In genomic region chr1:39332291-39332690, GRCh38 we compare ENCODE assay signal across 16 cellular contexts.
A peak's percentile ranks its signal among the peaks of the same experiment; 100 is the strongest.
DNase-seq lines count a peak whose midpoint lies in the region; ATAC-seq and TF ChIP-seq lines count a peak whose summit lies in the region.
"Had no signal": no experiment of that assay in that cellular context is flagged by ENCODE, and none has a peak within 500 bp of the region (broad histone marks: within the 10 kb centered on the region; RNA-seq: fewer than 3 reads in every experiment).

No MANE protein-coding gene starts in this region.

- no peaks in the 10 kb centered on the region for H3K9me2 ChIP-seq in PC-3 (replicated peaks; ENCODE audit: low read length)

- H3K4me3 ChIP-seq in CD4-positive, alpha-beta memory T cell (ENCODE audit: low read length in 2 of 2): no peak overlapping the region
- H3K4me3 ChIP-seq in PC-3 (ENCODE audit: low read length): no peak overlapping the region
- H3K4me3 ChIP-seq in gastrocnemius medialis: no peak overlapping the region
- H3K4me3 ChIP-seq: BLaER1, right lobe of liver had no signal

- no peak overlapping the region for H3K9ac ChIP-seq in PC-3 (ENCODE audit: low read length)
- H3K9ac ChIP-seq: BLaER1 had no signal

- CTCF ChIA-PET in CD4-positive, alpha-beta memory T cell (lab: Charles Lee; ENCODE audit: partially characterized antibody): no interaction called here
- CTCF ChIA-PET in PC-3 (lab: Charles Lee): no interaction called here
- CTCF ChIA-PET in MCF 10A (lab: Yijun Ruan, JAX): interaction anchor here (0.5 to 1.6 kb wide), 3 partner anchors 14 to 234 kb away, joined by 4 to 7 read pairs (median 7); no protein-coding TSS in a partner anchor

- intact Hi-C loops in CD4-positive, alpha-beta memory T cell (cut with micrococcal nuclease): no loop called here
- intact Hi-C loops in PC-3 (cut with micrococcal nuclease): no loop called here
- intact Hi-C loops in MCF 10A (cut with micrococcal nuclease): no loop called here
- intact Hi-C loops in gastrocnemius medialis (cut with DNase I; ENCODE audit: low total_unique reads): no loop called here

- no peak for TF ChIP-seq POLR2A in gastrocnemius medialis (IDR thresholded peaks at IDR 0.05)

- H3K36me3 ChIP-seq in CD4-positive, alpha-beta memory T cell (ENCODE audit: insufficient read depth, low read length): peaks cover 63% of the 10 kb centered on the region
- H3K36me3 ChIP-seq in PC-3 (ENCODE audit: low read depth, low read length) (peaks cover 17% of the 10 kb centered on the region; the same call in 1 of the 2 replicates), gastrocnemius medialis (peaks cover 0 to 66% of the 10 kb centered on the region in 2 donors)

- no peaks in the 10 kb centered on the region for H3F3A ChIP-seq in PC-3 (ENCODE audit: low read length, unreplicated experiment)

- TF ChIP-seq CTCF in PC-3 (conservative IDR thresholded peaks at IDR 0.05; ENCODE audit: low read depth, low read length) (no peak), MCF 10A (IDR thresholded peaks at IDR 0.05; ENCODE audit: unreplicated experiment) (no peak), gastrocnemius medialis (IDR thresholded peaks at IDR 0.05 in 4 of 5, conservative IDR thresholded peaks at IDR 0.05 in 1 of 5) (no peak)

- BruUV-seq in PC-3 (replicated peaks; lab: Mats Ljungman, UMichigan) (no TSS peak), MCF 10A (replicated peaks; lab: Mats Ljungman, UMichigan) (no TSS peak)

- no peak for DNase-seq in CD4-positive, alpha-beta memory T cell
- no peak for DNase-seq in PC-3
- DNase-seq in central memory CD8-positive, alpha-beta T cell (ENCODE audit: low spot score in 2 of 2): no peak
- peak; percentile 44 for DNase-seq in medulla oblongata (ENCODE audit: extremely low spot score)
- DNase-seq in central memory CD4-positive, alpha-beta T cell: no peak
- DNase-seq in MCF 10A (ENCODE audit: unreplicated experiment): no peak
- no peak for DNase-seq in gastrocnemius medialis
- no peak for DNase-seq in NCI-H82 treated with DMSO at 0.1 percent for 48 hours (lab: John Stamatoyannopoulos, UW; ENCODE audit: unreplicated experiment)
- DNase-seq: activated naive CD8-positive, alpha-beta T cell treated with anti-CD3 and anti-CD28 coated beads, Interleukin-2, amount 50 U/mL, for 24 hours; left colon; naive B cell; NCI-H2029; right lobe of liver; stimulated activated CD4-positive, alpha-beta T cell treated with anti-CD3 and anti-CD28 coated beads, Interleukin-4, amount 100 ng/mL, for 4 hours; stimulated activated naive B cell treated with anti-CD40 and anti-IgM and Interleukin-4, amounts not matched to agents 10 μg/mL and 1 μg/mL and 100 μg/mL, for 72 hours had no signal

- H3K9me3 Mint-ChIP-seq in CD4-positive, alpha-beta memory T cell: no peaks in the 10 kb centered on the region
- H3K9me3 Mint-ChIP-seq in central memory CD8-positive, alpha-beta T cell: no peaks in the 10 kb centered on the region
- H3K9me3 Mint-ChIP-seq in MCF 10A (ENCODE audit: unreplicated experiment): no peaks in the 10 kb centered on the region
- H3K9me3 Mint-ChIP-seq: activated naive CD8-positive, alpha-beta T cell treated with anti-CD3 and anti-CD28 coated beads, Interleukin-2, amount 50 U/mL, for 24 hours; naive B cell; stimulated activated naive B cell treated with anti-CD40 and anti-IgM and Interleukin-4, amounts not matched to agents 10 μg/mL and 1 μg/mL and 100 μg/mL, for 72 hours had no signal

- H3K27ac Mint-ChIP-seq in CD4-positive, alpha-beta memory T cell: peak overlapping the region in 4 of 7 donors; percentile 36 to 57 (median 46)
- peak overlapping the region; percentile 77 for H3K27ac Mint-ChIP-seq in central memory CD8-positive, alpha-beta T cell (ENCODE audit: low read depth)
- H3K27ac Mint-ChIP-seq in MCF 10A (ENCODE audit: low read depth, unreplicated experiment): no peak overlapping the region
- H3K27ac Mint-ChIP-seq: activated naive CD8-positive, alpha-beta T cell treated with anti-CD3 and anti-CD28 coated beads, Interleukin-2, amount 50 U/mL, for 24 hours had no signal

- no peaks in the 10 kb centered on the region for H3K27me3 ChIP-seq in CD4-positive, alpha-beta memory T cell (ENCODE audit: insufficient read depth, low read length)
- no peaks in the 10 kb centered on the region for H3K27me3 ChIP-seq in PC-3 (ENCODE audit: low read length)
- H3K27me3 ChIP-seq in gastrocnemius medialis: no peaks in the 10 kb centered on the region
- H3K27me3 ChIP-seq: BLaER1, right lobe of liver had no signal

- peaks cover 60 to 97% of the 10 kb centered on the region in 2 donors for H3K36me3 Mint-ChIP-seq in CD4-positive, alpha-beta memory T cell
- peaks cover 57% of the 10 kb centered on the region for H3K36me3 Mint-ChIP-seq in central memory CD8-positive, alpha-beta T cell (ENCODE audit: insufficient read depth)
- peaks cover 66% of the 10 kb centered on the region for H3K36me3 Mint-ChIP-seq in MCF 10A (ENCODE audit: insufficient read depth, unreplicated experiment)

- H4K20me1 ChIP-seq in PC-3 (ENCODE audit: low read length): no peaks in the 10 kb centered on the region

- ATAC-seq in PC-3 (peak; percentile 60), gastrocnemius medialis (no peak)
- no peak for ATAC-seq in central memory CD8-positive, alpha-beta T cell (replicated peaks; ENCODE audit: extremely low read depth, poor library complexity, severe bottlenecking)
- ATAC-seq: activated naive CD8-positive, alpha-beta T cell treated with anti-CD3 and anti-CD28 coated beads, Interleukin-2, amount 50 U/mL, for 24 hours; left colon; stimulated activated naive B cell treated with anti-CD40 and anti-IgM and Interleukin-4, amounts not matched to agents 10 μg/mL and 1 μg/mL and 100 μg/mL, for 72 hours had no signal

- H3K4me1 ChIP-seq in CD4-positive, alpha-beta memory T cell (ENCODE audit: insufficient read depth, low read length): peaks cover 16% of the 10 kb centered on the region
- H3K4me1 ChIP-seq in PC-3 (ENCODE audit: insufficient read depth, low read length) (no peaks in the 10 kb centered on the region), gastrocnemius medialis (no peaks in the 10 kb centered on the region)
- H3K4me1 ChIP-seq: BLaER1 had no signal

- no peak overlapping the region for H2AFZ ChIP-seq in PC-3 (ENCODE audit: low read length)

- peaks cover 18 to 50% (median 30%) of the 10 kb centered on the region in 4 donors for H3K4me1 Mint-ChIP-seq in CD4-positive, alpha-beta memory T cell
- peaks cover 76% of the 10 kb centered on the region for H3K4me1 Mint-ChIP-seq in central memory CD8-positive, alpha-beta T cell
- no peaks in the 10 kb centered on the region for H3K4me1 Mint-ChIP-seq in MCF 10A (ENCODE audit: insufficient read depth, unreplicated experiment)
- H3K4me1 Mint-ChIP-seq: naive B cell; stimulated activated naive B cell treated with anti-CD40 and anti-IgM and Interleukin-4, amounts not matched to agents 10 μg/mL and 1 μg/mL and 100 μg/mL, for 72 hours had no signal

- H3K4me2 ChIP-seq in PC-3 (ENCODE audit: low read length): no peak overlapping the region
- H3K4me2 ChIP-seq: BLaER1 had no signal

- in situ Hi-C loops in gastrocnemius medialis (cut with MboI; ENCODE audit: low sequenced_read_pairs in 4 of 4): no loop called here

- H3K79me2 ChIP-seq in PC-3 (ENCODE audit: low read length): no peaks in the 10 kb centered on the region

- H3K9me3 ChIP-seq in CD4-positive, alpha-beta memory T cell (ENCODE audit: control insufficient read depth in 1 of 2, low read length in 2 of 2): no peaks in the 10 kb centered on the region
- H3K9me3 ChIP-seq in PC-3 (ENCODE audit: low read length): no peaks in the 10 kb centered on the region
- H3K9me3 ChIP-seq in gastrocnemius medialis: no peaks in the 10 kb centered on the region
- H3K9me3 ChIP-seq: BLaER1, right lobe of liver had no signal

- H3K27me3 Mint-ChIP-seq in CD4-positive, alpha-beta memory T cell: no peaks in the 10 kb centered on the region
- H3K27me3 Mint-ChIP-seq in central memory CD8-positive, alpha-beta T cell: no peaks in the 10 kb centered on the region
- no peaks in the 10 kb centered on the region for H3K27me3 Mint-ChIP-seq in MCF 10A (ENCODE audit: insufficient read depth, unreplicated experiment)
- H3K27me3 Mint-ChIP-seq: activated naive CD8-positive, alpha-beta T cell treated with anti-CD3 and anti-CD28 coated beads, Interleukin-2, amount 50 U/mL, for 24 hours; naive B cell; stimulated activated naive B cell treated with anti-CD40 and anti-IgM and Interleukin-4, amounts not matched to agents 10 μg/mL and 1 μg/mL and 100 μg/mL, for 72 hours had no signal

- H3K27ac ChIP-seq in CD4-positive, alpha-beta memory T cell (ENCODE audit: low read depth, low read length): no peak overlapping the region
- H3K27ac ChIP-seq in PC-3 (ENCODE audit: low read length) (no peak overlapping the region), gastrocnemius medialis (no peak overlapping the region)
- H3K27ac ChIP-seq: BLaER1, right lobe of liver had no signal

- POLR2A ChIA-PET in CD4-positive, alpha-beta memory T cell (lab: Charles Lee; ENCODE audit: partially characterized antibody): no interaction called here
- POLR2A ChIA-PET in PC-3 (lab: Charles Lee; ENCODE audit: unreplicated experiment): no interaction called here
- POLR2A ChIA-PET in MCF 10A (lab: Yijun Ruan, JAX): interaction anchor here (0.7 kb wide), 1 partner anchor 77 kb away, joined by 4 read pairs; no protein-coding TSS in a partner anchor

- no peak overlapping the region for H3K4me3 Mint-ChIP-seq in CD4-positive, alpha-beta memory T cell
- peak overlapping the region; percentile 23 for H3K4me3 Mint-ChIP-seq in central memory CD8-positive, alpha-beta T cell
- no peak overlapping the region for H3K4me3 Mint-ChIP-seq in MCF 10A (ENCODE audit: unreplicated experiment)
- H3K4me3 Mint-ChIP-seq: activated naive CD8-positive, alpha-beta T cell treated with anti-CD3 and anti-CD28 coated beads, Interleukin-2, amount 50 U/mL, for 24 hours; naive B cell; stimulated activated naive B cell treated with anti-CD40 and anti-IgM and Interleukin-4, amounts not matched to agents 10 μg/mL and 1 μg/mL and 100 μg/mL, for 72 hours had no signal
